ENCODE assay signal across 8 cellular contexts in the genomic region with DNA sequence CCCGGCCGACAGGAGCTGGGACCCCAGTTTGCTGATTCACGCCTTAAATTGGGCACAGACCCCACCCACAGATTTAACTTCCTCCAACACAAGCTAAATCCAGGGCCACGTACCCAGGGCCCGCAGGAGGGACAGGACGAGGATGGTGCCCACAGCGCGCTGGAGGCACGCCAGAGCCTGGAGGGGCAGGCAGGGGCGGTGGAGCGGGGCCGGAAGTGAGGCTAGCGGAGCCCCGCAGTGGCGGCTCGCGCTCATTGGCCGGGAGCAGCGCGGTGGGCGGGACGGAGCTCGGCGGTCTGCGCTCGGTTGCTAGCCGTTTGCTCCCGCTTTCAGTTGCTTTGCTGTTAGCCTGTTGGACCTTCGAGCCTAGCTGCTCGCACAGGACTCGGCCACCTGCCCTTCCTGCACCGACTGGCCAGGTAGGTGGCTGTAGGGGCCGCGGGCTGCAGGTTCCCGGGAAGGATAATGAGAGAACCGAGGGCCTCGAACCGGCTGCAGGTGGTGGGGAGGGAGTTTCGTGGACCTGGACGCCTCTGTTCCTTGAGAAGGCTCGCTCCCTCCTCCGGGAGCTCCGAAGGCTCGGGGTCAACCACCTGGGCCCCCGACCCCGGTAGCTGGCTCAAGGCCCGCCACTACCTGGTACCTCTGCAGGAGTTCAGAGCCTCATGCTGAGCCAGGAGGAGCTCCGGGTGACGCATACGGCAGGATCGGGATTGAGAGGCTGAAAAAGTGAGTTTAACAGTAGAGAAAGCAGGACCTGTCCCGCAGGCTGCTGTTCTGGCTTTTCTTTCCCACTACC. TPM values are rescaled to one million over a fixed set of nuclear protein-coding genes. Genes with fewer than 3 reads are reported as not detected.
DNase-seq lines count a peak whose midpoint lies in the region; ATAC-seq and TF ChIP-seq lines count a peak whose summit lies in the region.

A gene (plus strand): TSS at position 332 of the 799 bp plus-strand sequence. CDS start 8,212 bp downstream, outside the sequence.

- DNase-seq in NCI-H2107 treated with DMSO at 0.1 percent for 48 hours (lab: John Stamatoyannopoulos, UW; ENCODE audit: unreplicated experiment) (peak; percentile 60), NCI-H2107 (lab: John Stamatoyannopoulos, UW) (no peak), NCI-H2171 (lab: John Stamatoyannopoulos, UW) (peak; percentile 87), UCSD-AML1 (lab: John Stamatoyannopoulos, UW; ENCODE audit: unreplicated experiment) (peak; percentile 92), skeletal muscle cell (ENCODE audit: low read depth) (peak; percentile 32)

- peaks cover 42% of the 10 kb centered on the region for H3K4me1 Mint-ChIP-seq in brain

- H3K4me3 ChIP-seq in iPS-11a (ENCODE audit: low read depth, low read length) = peak within 1 kb of the TSS; percentile 78
- H3K4me3 ChIP-seq in skeletal muscle cell (ENCODE audit: low read depth, low read length) = peak within 1 kb of the TSS; percentile 95

- peak; percentile 76 for ATAC-seq in HG03025 (IDR thresholded peaks at IDR 0.05; ENCODE audit: low FRiP score, unreplicated experiment)

- peaks cover 3% of the 10 kb centered on the region for H3K36me3 Mint-ChIP-seq in brain

- TF ChIP-seq CTCF in brain (conservative IDR thresholded peaks at IDR 0.05) = no peak

- H3K27me3 Mint-ChIP-seq in brain = no peaks in the 10 kb centered on the region

- H3K4me3 Mint-ChIP-seq in brain = peak within 1 kb of the TSS; percentile 89 to 98 (median 94)

- H3K9me3 Mint-ChIP-seq in brain = no peaks in the 10 kb centered on the region

- H3K27ac Mint-ChIP-seq in brain = peak within 1 kb of the TSS; percentile 76 to 97 (median 96)

RNA-seq across cellular contexts. Expression of the gene that starts here (rescaled TPM):
- 3.7 TPM for polyA plus RNA-seq in brain (ENCODE audit: insufficient read depth, low read depth, low replicate concordance)
